Comparison of ENCODE assay signal across 8 cellular contexts in genomic region chr2:9474361-9475117, GRCh38. TPM values are rescaled to one million over a fixed set of nuclear protein-coding genes. Genes with fewer than 3 reads are reported as not detected.
DNase-seq lines count a peak whose midpoint lies in the region; ATAC-seq and TF ChIP-seq lines count a peak whose summit lies in the region.

A gene with protein sequence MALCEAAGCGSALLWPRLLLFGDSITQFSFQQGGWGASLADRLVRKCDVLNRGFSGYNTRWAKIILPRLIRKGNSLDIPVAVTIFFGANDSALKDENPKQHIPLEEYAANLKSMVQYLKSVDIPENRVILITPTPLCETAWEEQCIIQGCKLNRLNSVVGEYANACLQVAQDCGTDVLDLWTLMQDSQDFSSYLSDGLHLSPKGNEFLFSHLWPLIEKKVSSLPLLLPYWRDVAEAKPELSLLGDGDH (plus strand): TSS chr2:9474551. CDS start chr2:9474567, 16 bp downstream.

- no CpG with 5 or more reads among the region's 95 CpGs for WGBS in neuronal stem cell (ENCODE audit: extremely low coverage in 2 of 2, insufficient read length in 2 of 2, insufficient replicate concordance in 1 of 2), 2 donors

- H3K4me1 ChIP-seq in BLaER1 treated with 17β-estradiol and CSF1 and Interleukin-3, amounts not matched to agents 10 nM and 100 nM: peaks cover 27 to 50% (median 45%) of the 10 kb centered on the region in 10 experiments
- H3K4me1 ChIP-seq in foreskin keratinocyte (peaks cover 5% of the 10 kb centered on the region), neuronal stem cell (ENCODE audit: control insufficient read depth in 2 of 2, insufficient read depth in 1 of 2, low read depth in 1 of 2, low read length in 2 of 2) (peaks cover 0 to 4% of the 10 kb centered on the region in 2 donors)

- peak within 1 kb of the TSS; percentile 77 to 92 (median 89) for H3K27ac ChIP-seq in BLaER1 treated with 17β-estradiol and CSF1 and Interleukin-3, amounts not matched to agents 10 nM and 100 nM
- peak within 1 kb of the TSS; percentile 56 for H3K27ac ChIP-seq in foreskin keratinocyte
- H3K27ac ChIP-seq in neuronal stem cell (replicated peaks; ENCODE audit: low read length): no peak within 1 kb of the TSS

- H2AK5ac ChIP-seq in neuronal stem cell (ENCODE audit: low read depth, low read length): no peak within 1 kb of the TSS

- H4K8ac ChIP-seq in neuronal stem cell (ENCODE audit: low read depth, low read length): no peak within 1 kb of the TSS

- H3K79me1 ChIP-seq in neuronal stem cell (ENCODE audit: low read depth, low read length): no peaks in the 10 kb centered on the region

- no peak within 1 kb of the TSS for H2BK120ac ChIP-seq in neuronal stem cell (ENCODE audit: low read depth, low read length)

- no peak within 1 kb of the TSS for H2BK12ac ChIP-seq in neuronal stem cell (ENCODE audit: low read length)

- peaks cover 0 to 31% (median 23%) of the 10 kb centered on the region in 11 experiments; a peak in 14 of 22 replicates for H4K20me1 ChIP-seq in BLaER1 treated with 17β-estradiol and CSF1 and Interleukin-3, amounts not matched to agents 10 nM and 100 nM

- H3K4me3 ChIP-seq in BLaER1 treated with 17β-estradiol and CSF1 and Interleukin-3, amounts not matched to agents 10 nM and 100 nM: peak within 1 kb of the TSS; percentile 66 to 87 (median 78)
- H3K4me3 ChIP-seq in neuronal stem cell (ENCODE audit: low read length in 2 of 2): peak within 1 kb of the TSS in 1 of 2 donors; percentile 82

- peak within 1 kb of the TSS; percentile 30 for H3K18ac ChIP-seq in neuronal stem cell (ENCODE audit: low read length)

- H2BK5ac ChIP-seq in neuronal stem cell (ENCODE audit: low read length): no peak within 1 kb of the TSS

- no peak within 1 kb of the TSS for H4K91ac ChIP-seq in neuronal stem cell (ENCODE audit: low read depth, low read length, poor library complexity)

- peaks cover 36 to 60% (median 52%) of the 10 kb centered on the region in 11 experiments for H3K36me3 ChIP-seq in BLaER1 treated with 17β-estradiol and CSF1 and Interleukin-3, amounts not matched to agents 10 nM and 100 nM
- H3K36me3 ChIP-seq in neuronal stem cell (replicated peaks in 1 of 2; ENCODE audit: control insufficient read depth in 2 of 2, insufficient read depth in 2 of 2, low read length in 2 of 2): peaks cover 10 to 51% of the 10 kb centered on the region in 2 donors

- DNase-seq in RKO (ENCODE audit: low spot score) (peak; percentile 55), activated gamma-delta T cell (lab: John Stamatoyannopoulos, UW) (peak; percentile 64), foreskin keratinocyte (peak in 1 of 2 donors; percentile 31), neuronal stem cell (ENCODE audit: low spot score) (no peak)

- no peak within 1 kb of the TSS for H2AFZ ChIP-seq in neuronal stem cell (ENCODE audit: low read length)

- no peak for TF ChIP-seq CTCF in foreskin keratinocyte (conservative IDR thresholded peaks at IDR 0.05)
- TF ChIP-seq CTCF in subcutaneous adipose tissue (IDR thresholded peaks at IDR 0.05; ENCODE audit: low read depth): no peak

- H3K27me3 ChIP-seq in BLaER1 treated with 17β-estradiol and CSF1 and Interleukin-3, amounts not matched to agents 10 nM and 100 nM: no peaks in the 10 kb centered on the region
- H3K27me3 ChIP-seq in foreskin keratinocyte (no peaks in the 10 kb centered on the region), neuronal stem cell (ENCODE audit: control insufficient read depth in 3 of 3, insufficient read depth in 3 of 3, low read depth in 1 of 3, low read length in 3 of 3) (no peaks in the 10 kb centered on the region)

- no peak within 1 kb of the TSS for H2BK15ac ChIP-seq in neuronal stem cell (ENCODE audit: low read length)

- no peaks in the 10 kb centered on the region for H3K9me3 ChIP-seq in BLaER1 treated with 17β-estradiol and CSF1 and Interleukin-3, amounts not matched to agents 10 nM and 100 nM (replicated peaks in 1 of 11)
- H3K9me3 ChIP-seq in neuronal stem cell (replicated peaks in 1 of 2; ENCODE audit: control insufficient read depth in 2 of 2, insufficient read depth in 1 of 2, low read depth in 1 of 2, low read length in 2 of 2): peaks cover 0 to 6% of the 10 kb centered on the region in 2 donors

- H3K9ac ChIP-seq in BLaER1 treated with 17β-estradiol and CSF1 and Interleukin-3, amounts not matched to agents 10 nM and 100 nM: peak within 1 kb of the TSS; percentile 85 to 95 (median 91)
- H3K9ac ChIP-seq in neuronal stem cell (ENCODE audit: low read depth, low read length, poor library complexity): peak within 1 kb of the TSS; percentile 61

- no peak within 1 kb of the TSS for H3K4ac ChIP-seq in neuronal stem cell (ENCODE audit: low read length)

- ATAC-seq in GM19035 (IDR thresholded peaks at IDR 0.05; ENCODE audit: unreplicated experiment) (peak; percentile 84), HG03280 (IDR thresholded peaks at IDR 0.05; ENCODE audit: unreplicated experiment) (peak; percentile 79), foreskin keratinocyte (peak; percentile 69)

- H3K14ac ChIP-seq in neuronal stem cell (ENCODE audit: low read length): no peak within 1 kb of the TSS

- peak within 1 kb of the TSS; percentile 85 to 99 (median 96) for H3K4me2 ChIP-seq in BLaER1 treated with 17β-estradiol and CSF1 and Interleukin-3, amounts not matched to agents 10 nM and 100 nM
- H3K4me2 ChIP-seq in neuronal stem cell (ENCODE audit: insufficient read depth, low read length, poor library complexity, severe bottlenecking): peak within 1 kb of the TSS; percentile 21

- H3K23ac ChIP-seq in neuronal stem cell (ENCODE audit: low read depth, low read length, poor library complexity): no peak within 1 kb of the TSS

RNA-seq across cellular contexts. Expression of the gene that starts here (rescaled TPM):
- 62.0 and 71.7 TPM in 2 replicates for total RNA-seq in foreskin keratinocyte
- 78.7 and 80.7 TPM in 2 replicates for polyA plus RNA-seq in foreskin keratinocyte
- 20.1 TPM for polyA plus RNA-seq in neuronal stem cell (2013, experiment 1 of 2)
- polyA plus RNA-seq in neuronal stem cell (2013, experiment 2 of 2): 21.3 TPM
- total RNA-seq in subcutaneous adipose tissue: 10 to 100 TPM; 54.6 to 91.0 (median 67.4) TPM
